Comparison of ENCODE assay signal across 9 cellular contexts in the genomic region with DNA sequence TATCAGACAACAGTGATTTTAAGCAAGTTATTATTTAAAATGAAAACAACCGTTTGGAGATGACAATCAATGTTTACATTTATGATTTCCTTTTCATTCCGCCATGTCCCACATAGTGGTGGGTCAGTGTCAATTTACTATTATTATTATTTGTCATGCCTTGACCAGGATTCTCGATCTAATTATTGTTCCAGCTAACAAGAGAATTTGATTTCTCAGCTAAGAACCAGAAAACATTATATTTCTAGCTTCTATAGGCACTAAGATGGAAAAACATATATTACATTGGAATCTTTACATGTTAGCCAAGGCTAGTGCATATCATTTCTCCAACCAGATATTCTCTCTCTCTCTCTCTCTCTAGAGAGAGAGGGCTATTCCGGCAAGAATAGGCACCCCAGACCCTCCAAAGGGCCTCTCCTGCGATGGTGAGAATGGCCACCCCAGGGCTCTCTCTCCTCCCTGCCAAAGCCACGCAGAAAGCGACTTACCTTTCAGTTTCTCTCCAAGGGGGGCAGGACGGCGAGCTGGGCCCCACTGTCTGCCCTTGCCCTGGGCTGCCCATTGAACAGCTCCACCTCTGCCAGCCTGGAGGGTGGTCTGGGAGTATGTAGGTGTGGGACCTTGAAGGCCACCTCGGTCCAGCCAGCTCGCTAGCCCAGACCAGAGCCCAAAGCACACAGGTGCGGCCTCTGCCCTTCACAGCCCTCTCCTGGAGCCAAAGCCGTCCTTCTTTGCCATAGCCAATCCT. TPM values are rescaled to one million over a fixed set of nuclear protein-coding genes. Genes with fewer than 3 reads are reported as not detected.
A peak's percentile ranks its signal among the peaks of the same experiment; 100 is the strongest.
DNase-seq lines count a peak whose midpoint lies in the region; ATAC-seq and TF ChIP-seq lines count a peak whose summit lies in the region.
"Had no signal": no experiment of that assay in that cellular context is flagged by ENCODE, and none has a peak within 500 bp of the region (broad histone marks: within the 10 kb centered on the region; RNA-seq: fewer than 3 reads in every experiment).

No MANE protein-coding gene starts in this region.

- H3K27ac ChIP-seq in GM23248 = peak overlapping the region; percentile 86

- ATAC-seq in activated T-cell treated with anti-CD3 and anti-CD28 coated beads, Interleukin-2, amount 50 U/mL, for 72 hours (replicated peaks in 1 of 2) = peak; percentile 18 to 30
- ATAC-seq in HG02623 (IDR thresholded peaks at IDR 0.05; ENCODE audit: unreplicated experiment) = no peak

- CTCF ChIA-PET in GM10248 (lab: Yijun Ruan, JAX) = interaction anchor here (0.7 to 5.8 kb wide), 20 partner anchors 9 to 1255 kb away, joined by 3 to 59 read pairs (median 4); a partner anchor contains a TSS

- in situ Hi-C loops in ACHN (cut with HindIII; ENCODE audit: low pct_ligation_motif_present, low pct_unique_long_range_greater_than_20kb, low sequenced_read_pairs) (no loop called here), GM23248 (cut with MboI) (loop anchor here (10.0 kb wide), 3 partner anchors 295 to 1285 kb away; no protein-coding TSS in a partner anchor)

- peaks cover 29% of the 10 kb centered on the region for H3F3A ChIP-seq in GM23248 (ENCODE audit: insufficient read depth)

- peak overlapping the region; percentile 85 to 89 for H3K4me3 Mint-ChIP-seq in activated T-cell treated with anti-CD3 and anti-CD28 coated beads, Interleukin-2, amount 50 U/mL, for 72 hours

- TF ChIP-seq CTCF in GM20000 (IDR thresholded peaks at IDR 0.05; ENCODE audit: extremely low read depth, missing control alignments) (no peak), GM10248 (IDR thresholded peaks at IDR 0.05; ENCODE audit: control extremely low read depth, extremely low read depth, low read depth, missing control alignments) (no peak)

- WGBS in GM23248 (ENCODE audit: low coverage in 1 of 2, low lambda C conversion rate in 2 of 2, missing lambda C conversion rate in 2 of 2), 2 experiments = 42 to 43% methylated on average over 13 of the region's 13 CpGs

- peaks cover 91% of the 10 kb centered on the region for H3K27me3 Mint-ChIP-seq in activated T-cell treated with anti-CD3 and anti-CD28 coated beads, Interleukin-2, amount 50 U/mL, for 72 hours (ENCODE audit: low read depth)

- no peaks in the 10 kb centered on the region for H3K27me3 ChIP-seq in GM23248 (replicated peaks; ENCODE audit: insufficient read depth)
- H3K27me3 ChIP-seq in mucosa of stomach (ENCODE audit: control insufficient read depth, insufficient read depth, low read length) = peaks cover 90% of the 10 kb centered on the region

- H3K79me2 ChIP-seq in GM23248 (ENCODE audit: insufficient read depth) = peaks cover 98% of the 10 kb centered on the region

- POLR2A ChIA-PET in GM10248 (lab: Yijun Ruan, JAX) = no interaction called here

- no peaks in the 10 kb centered on the region for H3K9me2 ChIP-seq in GM23248 (ENCODE audit: insufficient read depth)

- H3K4me3 ChIP-seq in GM23248 = peak overlapping the region; percentile 89
- H3K4me3 ChIP-seq in mucosa of stomach (ENCODE audit: low read length) = peak overlapping the region; percentile 44

- no peak overlapping the region for H3K27ac Mint-ChIP-seq in activated T-cell treated with anti-CD3 and anti-CD28 coated beads, Interleukin-2, amount 50 U/mL, for 72 hours

- H3K36me3 Mint-ChIP-seq in activated T-cell treated with anti-CD3 and anti-CD28 coated beads, Interleukin-2, amount 50 U/mL, for 72 hours (ENCODE audit: insufficient read depth in 2 of 2) = peaks cover 0 to 1% of the 10 kb centered on the region in 2 donors

- H3K9me3 ChIP-seq in GM23248 (ENCODE audit: low read depth) (no peaks in the 10 kb centered on the region), mucosa of stomach (ENCODE audit: control insufficient read depth, low read length) (no peaks in the 10 kb centered on the region)

- H3K9ac ChIP-seq in GM23248 (peak overlapping the region; percentile 87), mucosa of stomach (ENCODE audit: low read length) (no peak overlapping the region)

- H3K36me3 ChIP-seq in GM23248 (ENCODE audit: low read depth) (no peaks in the 10 kb centered on the region), mucosa of stomach (ENCODE audit: control insufficient read depth, insufficient read depth, low read length) (no peaks in the 10 kb centered on the region)

- peak overlapping the region; percentile 98 for H3K4me2 ChIP-seq in GM23248 (ENCODE audit: unreplicated experiment)

- H3K9me3 Mint-ChIP-seq in activated T-cell treated with anti-CD3 and anti-CD28 coated beads, Interleukin-2, amount 50 U/mL, for 72 hours = no peaks in the 10 kb centered on the region

- H3K4me1 ChIP-seq in GM23248 (ENCODE audit: insufficient read depth) (peaks cover 32% of the 10 kb centered on the region), mucosa of stomach (ENCODE audit: control insufficient read depth, insufficient read depth, low read length) (peaks cover 41% of the 10 kb centered on the region)

- peak; percentile 53 for DNase-seq in ACHN
- no peak for DNase-seq in GM23248
- no peak for DNase-seq in activated T-cell treated with anti-CD3 and anti-CD28 coated beads, Interleukin-2, amount 50 U/mL, for 72 hours
- no peak for DNase-seq in GM20000 (ENCODE audit: low spot score)
- no peak for DNase-seq in GM10248 (ENCODE audit: extremely low spot score)
- DNase-seq in mucosa of gallbladder (ENCODE audit: low spot score) = no peak

- H3K4me1 Mint-ChIP-seq in activated T-cell treated with anti-CD3 and anti-CD28 coated beads, Interleukin-2, amount 50 U/mL, for 72 hours (ENCODE audit: low read depth) = peaks cover 41% of the 10 kb centered on the region

- H2AFZ ChIP-seq in GM23248 = peak overlapping the region; percentile 88

- no peaks in the 10 kb centered on the region for H4K20me1 ChIP-seq in GM23248 (ENCODE audit: insufficient read depth)

RNA-seq across cellular contexts. Expression of a gene that starts 2.4 kb away (rescaled TPM):
- 0.63 and 2.1 TPM in 2 replicates for total RNA-seq in GM23248 (2014; rRNA removed; shearing (Covaris generic))
- 1.2 and 1.9 TPM in 2 replicates for polyA plus RNA-seq in GM23248 (2016; fragmentation: Nextera tagmentation; extraction: Ambion mirVana)
- not detected for total RNA-seq in activated T-cell treated with anti-CD3 and anti-CD28 coated beads, Interleukin-2, amount 50 U/mL, for 72 hours
- total RNA-seq in mucosa of gallbladder = 1.8 TPM
- total RNA-seq: bronchial epithelial cell had no signal

RNA-seq across cellular contexts. Expression of a gene that starts 2.4 kb away (rescaled TPM):
- total RNA-seq in GM23248 (2014; rRNA removed; shearing (Covaris generic)) = 0.51 and 3.2 TPM in 2 replicates
- polyA plus RNA-seq in GM23248 (2016; fragmentation: Nextera tagmentation; extraction: Ambion mirVana) = 3.5 and 3.7 TPM in 2 replicates
- under 1 TPM in 1 of 2 donors, not detected in 1; 0.31 TPM for total RNA-seq in activated T-cell treated with anti-CD3 and anti-CD28 coated beads, Interleukin-2, amount 50 U/mL, for 72 hours
- 0.29 TPM for total RNA-seq in mucosa of gallbladder

RNA-seq across cellular contexts. Expression of a gene that starts 6.5 kb away (rescaled TPM):
- 3.4 and 6.6 TPM in 2 replicates for total RNA-seq in GM23248 (2014; rRNA removed; shearing (Covaris generic))
- 14.3 and 15.8 TPM in 2 replicates for polyA plus RNA-seq in GM23248 (2016; fragmentation: Nextera tagmentation; extraction: Ambion mirVana)
- total RNA-seq in activated T-cell treated with anti-CD3 and anti-CD28 coated beads, Interleukin-2, amount 50 U/mL, for 72 hours = not detected
- not detected for total RNA-seq in mucosa of gallbladder
- total RNA-seq: bronchial epithelial cell had no signal

RNA-seq across cellular contexts. Expression of a gene that starts 6.5 kb away (rescaled TPM):
- total RNA-seq in GM23248 (2014; rRNA removed; shearing (Covaris generic)) = 0.25 and 4.0 TPM in 2 replicates
- polyA plus RNA-seq in GM23248 (2016; fragmentation: Nextera tagmentation; extraction: Ambion mirVana) = 1.3 and 1.9 TPM in 2 replicates
- total RNA-seq in activated T-cell treated with anti-CD3 and anti-CD28 coated beads, Interleukin-2, amount 50 U/mL, for 72 hours = under 1 TPM in 1 of 2 donors, not detected in 1; 0.14 TPM
- total RNA-seq in mucosa of gallbladder = 0.81 TPM
- total RNA-seq: bronchial epithelial cell had no signal

RNA-seq across cellular contexts. Expression of a gene that starts 15.3 kb away (rescaled TPM):
- total RNA-seq in GM23248 (2014; rRNA removed; shearing (Covaris generic)) = 32.1 and 43.7 TPM in 2 replicates
- polyA plus RNA-seq in GM23248 (2016; fragmentation: Nextera tagmentation; extraction: Ambion mirVana) = 26.9 and 28.3 TPM in 2 replicates
- not detected for total RNA-seq in activated T-cell treated with anti-CD3 and anti-CD28 coated beads, Interleukin-2, amount 50 U/mL, for 72 hours
- total RNA-seq in mucosa of gallbladder = 0.17 TPM
- total RNA-seq: bronchial epithelial cell had no signal
